Comparison of ENCODE assay signal across 2 cellular contexts in genomic region chr15:32750981-32751380, GRCh38.
TF ChIP-seq lines count a peak whose summit lies in the region.

No MANE protein-coding gene starts in this region.

TF ChIP-seq in A549, 52 proteins besides CTCF, POLR2A, EP300 and RAD21 (continued from another document):
- no peak for TF ChIP-seq REST (IDR thresholded peaks at IDR 0.05)
- TF ChIP-seq CHD2 (IDR thresholded peaks at IDR 0.05; ENCODE audit: low read length, partially characterized antibody): no peak
- TF ChIP-seq FOXS1 (CRISPR knock-in tag; IDR thresholded peaks at IDR 0.05): no peak
- no peak for TF ChIP-seq TP53 (CRISPR knock-in tag; IDR thresholded peaks at IDR 0.05)
- no peak for TF ChIP-seq RFX5 (IDR thresholded peaks at IDR 0.05)
- TF ChIP-seq MAZ (IDR thresholded peaks at IDR 0.05; ENCODE audit: borderline replicate concordance, low read depth, low read length): no peak
- no peak for TF ChIP-seq POLR2AphosphoS2 (conservative IDR thresholded peaks at IDR 0.05; ENCODE audit: low read length)
- TF ChIP-seq RNF2 (IDR thresholded peaks at IDR 0.05; ENCODE audit: borderline replicate concordance, low read depth): no peak
- no peak for TF ChIP-seq NPAS2 (CRISPR knock-in tag; IDR thresholded peaks at IDR 0.05; ENCODE audit: borderline replicate concordance)
- no peak for TF ChIP-seq HEYL (CRISPR knock-in tag; IDR thresholded peaks at IDR 0.05)

TF ChIP-seq in SK-N-SH, 30 proteins besides CTCF, POLR2A, EP300 and RAD21 (continued from another document):
- 0 out of 2 replicates have a peak, but pooled peaks have one; percentile 18 for TF ChIP-seq GATA2 (CRISPR knock-in tag; IDR thresholded peaks at IDR 0.05)
- no peak for TF ChIP-seq MAX (IDR thresholded peaks at IDR 0.05; ENCODE audit: low read depth)
- no peak for TF ChIP-seq RXRA (IDR thresholded peaks at IDR 0.05; ENCODE audit: borderline replicate concordance, low read depth)
- no peak for TF ChIP-seq YY1 (IDR thresholded peaks at IDR 0.05; ENCODE audit: low read depth)
